In genomic region chr9:127689332-127690000, GRCh38 we compare ENCODE assay signal across 1 cellular context.
TF ChIP-seq lines count a peak whose summit lies in the region.

No MANE protein-coding gene starts in this region.

TF ChIP-seq in IMR-90, 13 proteins besides CTCF, POLR2A, EP300 and RAD21 (continued from another document):
- TF ChIP-seq MAFK (IDR thresholded peaks at IDR 0.05; ENCODE audit: low read depth, low read length) (peak; percentile 73), USF2 (IDR thresholded peaks at IDR 0.05; ENCODE audit: low read depth, low read length) (no peak), RFX5 (IDR thresholded peaks at IDR 0.05; ENCODE audit: low read depth, low read length) (no peak)
